18 cellular contexts compared by ENCODE assay signal in the genomic region with DNA sequence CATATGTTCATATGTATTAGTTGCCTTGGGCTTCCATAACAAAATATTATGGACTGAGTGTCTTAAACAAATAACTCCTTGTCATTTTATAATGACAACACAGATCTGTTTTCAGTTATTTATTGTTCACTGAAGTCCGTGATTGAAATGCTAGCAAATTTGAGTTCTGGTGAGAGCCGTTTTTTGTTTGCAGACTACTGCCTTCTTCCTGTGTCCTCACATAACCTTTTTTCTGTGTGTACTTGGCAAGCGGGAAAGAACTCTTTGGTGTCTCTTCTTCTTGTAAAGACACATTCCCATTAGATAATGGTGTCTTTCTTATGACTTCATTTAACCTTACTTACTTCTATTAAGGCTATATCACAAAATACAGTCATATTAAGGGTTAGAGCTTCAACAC.
DNase-seq lines count a peak whose midpoint lies in the region; ATAC-seq and TF ChIP-seq lines count a peak whose summit lies in the region.
"Had no signal": no experiment of that assay in that cellular context is flagged by ENCODE, and none has a peak within 500 bp of the region (broad histone marks: within the 10 kb centered on the region; RNA-seq: fewer than 3 reads in every experiment).

No MANE protein-coding gene starts in this region.

- no TSS peak for BruUV-seq in OCI-LY7 (replicated peaks; lab: Mats Ljungman, UMichigan)

- no peaks in the 10 kb centered on the region for H3K9me2 ChIP-seq in OCI-LY7 (ENCODE audit: insufficient read depth, low read length)

- H3K9me3 ChIP-seq in OCI-LY7 (ENCODE audit: low read length) = no peaks in the 10 kb centered on the region
- H3K9me3 ChIP-seq: A549, Caco-2, HAP-1 had no signal

- no peak overlapping the region for H3K27ac ChIP-seq in OCI-LY7 (ENCODE audit: low read depth, low read length, poor library complexity, severe bottlenecking)
- H3K27ac ChIP-seq: 22Rv1, A549, C4-2B, GM23248, HL-60 had no signal

- POLR2A ChIA-PET in OCI-LY7 (lab: Charles Lee) = no interaction called here

- H3K4me3 ChIP-seq in OCI-LY7 (ENCODE audit: low read depth, low read length, poor library complexity, severe bottlenecking) = no peak overlapping the region
- H3K4me3 ChIP-seq: A549, GM23248, HAP-1 had no signal

- no peaks in the 10 kb centered on the region for H4K20me1 ChIP-seq in OCI-LY7 (ENCODE audit: insufficient read depth, low read length)

- 0 out of 2 replicates have a peak overlapping the region, but pooled peaks have one; percentile 14 for H2AFZ ChIP-seq in OCI-LY7 (ENCODE audit: low read length)
- H2AFZ ChIP-seq: GM23248 had no signal

- H3K36me3 ChIP-seq in OCI-LY7 (ENCODE audit: insufficient read depth, low read length) = no peaks in the 10 kb centered on the region
- H3K36me3 ChIP-seq: HAP-1 had no signal

- no peaks in the 10 kb centered on the region for H3K4me1 ChIP-seq in OCI-LY7 (ENCODE audit: insufficient read depth, low read length, poor library complexity, severe bottlenecking)
- H3K4me1 ChIP-seq: A549, Caco-2 had no signal

- no peaks in the 10 kb centered on the region for H3K79me2 ChIP-seq in OCI-LY7 (ENCODE audit: insufficient read depth, low read depth, low read length)

- no peak overlapping the region for H3K4me2 ChIP-seq in OCI-LY7 (ENCODE audit: low read length)
- H3K4me2 ChIP-seq: A549 had no signal

- no peak for ATAC-seq in HG02610 (IDR thresholded peaks at IDR 0.05; ENCODE audit: unreplicated experiment)
- ATAC-seq in SK-N-SH treated with all-trans-retinoic acid at 6 μM for 48 hours = no peak
- ATAC-seq: A549 had no signal

- no peak for TF ChIP-seq CTCF in OCI-LY7 (conservative IDR thresholded peaks at IDR 0.05; ENCODE audit: low read length)

- DNase-seq in DMS153 (lab: John Stamatoyannopoulos, UW) = peak; percentile 19
- no peak for DNase-seq in DMS153 treated with DMSO at 0.1 percent for 48 hours (lab: John Stamatoyannopoulos, UW; ENCODE audit: unreplicated experiment)
- peak; percentile 35 for DNase-seq in NCI-H748 (lab: John Stamatoyannopoulos, UW; ENCODE audit: unreplicated experiment)
- DNase-seq in NCI-H748 treated with DMSO at 0.1 percent for 48 hours (lab: John Stamatoyannopoulos, UW) = no peak
- DNase-seq in OCI-LY7 (ENCODE audit: low spot score) = no peak
- DNase-seq in foreskin melanocyte = peak; percentile 45
- DNase-seq: AML-193; Caco-2; CD4-positive, alpha-beta T cell; GM23248; IMR-90 had no signal

- CTCF ChIA-PET in OCI-LY7 (lab: Charles Lee; ENCODE audit: unreplicated experiment) = no interaction called here

- intact Hi-C loops in OCI-LY7 (cut with micrococcal nuclease; ENCODE audit: unreplicated experiment) = no loop called here

TF ChIP-seq in SK-N-SH treated with all-trans-retinoic acid at 6 μM for 48 hours, 23 proteins besides CTCF, POLR2A, EP300 and RAD21:
- TF ChIP-seq, protein P1, sequence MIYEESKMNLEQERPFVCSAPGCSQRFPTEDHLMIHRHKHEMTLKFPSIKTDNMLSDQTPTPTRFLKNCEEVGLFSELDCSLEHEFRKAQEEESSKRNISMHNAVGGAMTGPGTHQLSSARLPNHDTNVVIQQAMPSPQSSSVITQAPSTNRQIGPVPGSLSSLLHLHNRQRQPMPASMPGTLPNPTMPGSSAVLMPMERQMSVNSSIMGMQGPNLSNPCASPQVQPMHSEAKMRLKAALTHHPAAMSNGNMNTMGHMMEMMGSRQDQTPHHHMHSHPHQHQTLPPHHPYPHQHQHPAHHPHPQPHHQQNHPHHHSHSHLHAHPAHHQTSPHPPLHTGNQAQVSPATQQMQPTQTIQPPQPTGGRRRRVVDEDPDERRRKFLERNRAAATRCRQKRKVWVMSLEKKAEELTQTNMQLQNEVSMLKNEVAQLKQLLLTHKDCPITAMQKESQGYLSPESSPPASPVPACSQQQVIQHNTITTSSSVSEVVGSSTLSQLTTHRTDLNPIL (CRISPR knock-in tag; IDR thresholded peaks at IDR 0.05; ENCODE audit: low read depth) = no peak
- TF ChIP-seq TCF4 (CRISPR knock-in tag; IDR thresholded peaks at IDR 0.05; ENCODE audit: borderline replicate concordance) (no peak), GLIS3 (CRISPR knock-in tag; IDR thresholded peaks at IDR 0.05) (no peak), ESRRG (CRISPR knock-in tag; IDR thresholded peaks at IDR 0.05) (no peak), CSDC2 (CRISPR knock-in tag; IDR thresholded peaks at IDR 0.05) (no peak), RARB (CRISPR knock-in tag; IDR thresholded peaks at IDR 0.05) (no peak), ARNTL (CRISPR knock-in tag; IDR thresholded peaks at IDR 0.05; ENCODE audit: borderline replicate concordance, low read depth) (no peak), OSR1 (CRISPR knock-in tag; IDR thresholded peaks at IDR 0.05) (no peak), ZNF565 (CRISPR knock-in tag; conservative IDR thresholded peaks at IDR 0.05; ENCODE audit: low read depth) (no peak), ZC3H10 (CRISPR knock-in tag; IDR thresholded peaks at IDR 0.05) (no peak), ZFP3 (CRISPR knock-in tag; IDR thresholded peaks at IDR 0.05) (no peak), TOX (CRISPR knock-in tag; IDR thresholded peaks at IDR 0.05; ENCODE audit: borderline replicate concordance) (no peak), PPARA (CRISPR knock-in tag; IDR thresholded peaks at IDR 0.05; ENCODE audit: borderline replicate concordance) (no peak), SNAI2 (CRISPR knock-in tag; IDR thresholded peaks at IDR 0.05) (no peak)
- TF ChIP-seq, protein P2, sequence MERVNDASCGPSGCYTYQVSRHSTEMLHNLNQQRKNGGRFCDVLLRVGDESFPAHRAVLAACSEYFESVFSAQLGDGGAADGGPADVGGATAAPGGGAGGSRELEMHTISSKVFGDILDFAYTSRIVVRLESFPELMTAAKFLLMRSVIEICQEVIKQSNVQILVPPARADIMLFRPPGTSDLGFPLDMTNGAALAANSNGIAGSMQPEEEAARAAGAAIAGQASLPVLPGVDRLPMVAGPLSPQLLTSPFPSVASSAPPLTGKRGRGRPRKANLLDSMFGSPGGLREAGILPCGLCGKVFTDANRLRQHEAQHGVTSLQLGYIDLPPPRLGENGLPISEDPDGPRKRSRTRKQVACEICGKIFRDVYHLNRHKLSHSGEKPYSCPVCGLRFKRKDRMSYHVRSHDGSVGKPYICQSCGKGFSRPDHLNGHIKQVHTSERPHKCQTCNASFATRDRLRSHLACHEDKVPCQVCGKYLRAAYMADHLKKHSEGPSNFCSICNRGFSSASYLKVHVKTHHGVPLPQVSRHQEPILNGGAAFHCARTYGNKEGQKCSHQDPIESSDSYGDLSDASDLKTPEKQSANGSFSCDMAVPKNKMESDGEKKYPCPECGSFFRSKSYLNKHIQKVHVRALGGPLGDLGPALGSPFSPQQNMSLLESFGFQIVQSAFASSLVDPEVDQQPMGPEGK (CRISPR knock-in tag; IDR thresholded peaks at IDR 0.05; ENCODE audit: borderline replicate concordance) = no peak
- TF ChIP-seq, protein P3, sequence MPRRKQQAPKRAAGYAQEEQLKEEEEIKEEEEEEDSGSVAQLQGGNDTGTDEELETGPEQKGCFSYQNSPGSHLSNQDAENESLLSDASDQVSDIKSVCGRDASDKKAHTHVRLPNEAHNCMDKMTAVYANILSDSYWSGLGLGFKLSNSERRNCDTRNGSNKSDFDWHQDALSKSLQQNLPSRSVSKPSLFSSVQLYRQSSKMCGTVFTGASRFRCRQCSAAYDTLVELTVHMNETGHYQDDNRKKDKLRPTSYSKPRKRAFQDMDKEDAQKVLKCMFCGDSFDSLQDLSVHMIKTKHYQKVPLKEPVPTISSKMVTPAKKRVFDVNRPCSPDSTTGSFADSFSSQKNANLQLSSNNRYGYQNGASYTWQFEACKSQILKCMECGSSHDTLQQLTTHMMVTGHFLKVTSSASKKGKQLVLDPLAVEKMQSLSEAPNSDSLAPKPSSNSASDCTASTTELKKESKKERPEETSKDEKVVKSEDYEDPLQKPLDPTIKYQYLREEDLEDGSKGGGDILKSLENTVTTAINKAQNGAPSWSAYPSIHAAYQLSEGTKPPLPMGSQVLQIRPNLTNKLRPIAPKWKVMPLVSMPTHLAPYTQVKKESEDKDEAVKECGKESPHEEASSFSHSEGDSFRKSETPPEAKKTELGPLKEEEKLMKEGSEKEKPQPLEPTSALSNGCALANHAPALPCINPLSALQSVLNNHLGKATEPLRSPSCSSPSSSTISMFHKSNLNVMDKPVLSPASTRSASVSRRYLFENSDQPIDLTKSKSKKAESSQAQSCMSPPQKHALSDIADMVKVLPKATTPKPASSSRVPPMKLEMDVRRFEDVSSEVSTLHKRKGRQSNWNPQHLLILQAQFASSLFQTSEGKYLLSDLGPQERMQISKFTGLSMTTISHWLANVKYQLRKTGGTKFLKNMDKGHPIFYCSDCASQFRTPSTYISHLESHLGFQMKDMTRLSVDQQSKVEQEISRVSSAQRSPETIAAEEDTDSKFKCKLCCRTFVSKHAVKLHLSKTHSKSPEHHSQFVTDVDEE (CRISPR knock-in tag; IDR thresholded peaks at IDR 0.05) = no peak
- TF ChIP-seq, protein P4, sequence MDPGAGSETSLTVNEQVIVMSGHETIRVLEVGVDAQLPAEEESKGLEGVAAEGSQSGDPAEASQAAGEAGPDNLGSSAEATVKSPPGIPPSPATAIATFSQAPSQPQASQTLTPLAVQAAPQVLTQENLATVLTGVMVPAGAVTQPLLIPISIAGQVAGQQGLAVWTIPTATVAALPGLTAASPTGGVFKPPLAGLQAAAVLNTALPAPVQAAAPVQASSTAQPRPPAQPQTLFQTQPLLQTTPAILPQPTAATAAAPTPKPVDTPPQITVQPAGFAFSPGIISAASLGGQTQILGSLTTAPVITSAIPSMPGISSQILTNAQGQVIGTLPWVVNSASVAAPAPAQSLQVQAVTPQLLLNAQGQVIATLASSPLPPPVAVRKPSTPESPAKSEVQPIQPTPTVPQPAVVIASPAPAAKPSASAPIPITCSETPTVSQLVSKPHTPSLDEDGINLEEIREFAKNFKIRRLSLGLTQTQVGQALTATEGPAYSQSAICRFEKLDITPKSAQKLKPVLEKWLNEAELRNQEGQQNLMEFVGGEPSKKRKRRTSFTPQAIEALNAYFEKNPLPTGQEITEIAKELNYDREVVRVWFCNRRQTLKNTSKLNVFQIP (CRISPR knock-in tag; IDR thresholded peaks at IDR 0.05; ENCODE audit: borderline replicate concordance, low read depth) = no peak
- TF ChIP-seq, protein P5, sequence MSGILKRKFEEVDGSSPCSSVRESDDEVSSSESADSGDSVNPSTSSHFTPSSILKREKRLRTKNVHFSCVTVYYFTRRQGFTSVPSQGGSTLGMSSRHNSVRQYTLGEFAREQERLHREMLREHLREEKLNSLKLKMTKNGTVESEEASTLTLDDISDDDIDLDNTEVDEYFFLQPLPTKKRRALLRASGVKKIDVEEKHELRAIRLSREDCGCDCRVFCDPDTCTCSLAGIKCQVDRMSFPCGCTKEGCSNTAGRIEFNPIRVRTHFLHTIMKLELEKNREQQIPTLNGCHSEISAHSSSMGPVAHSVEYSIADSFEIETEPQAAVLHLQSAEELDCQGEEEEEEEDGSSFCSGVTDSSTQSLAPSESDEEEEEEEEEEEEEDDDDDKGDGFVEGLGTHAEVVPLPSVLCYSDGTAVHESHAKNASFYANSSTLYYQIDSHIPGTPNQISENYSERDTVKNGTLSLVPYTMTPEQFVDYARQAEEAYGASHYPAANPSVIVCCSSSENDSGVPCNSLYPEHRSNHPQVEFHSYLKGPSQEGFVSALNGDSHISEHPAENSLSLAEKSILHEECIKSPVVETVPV (CRISPR knock-in tag; IDR thresholded peaks at IDR 0.05) = no peak

Comparison
In these comparisons a context has a peak if more than half of its experiments do, and no peak if none do; other contexts are left out.
1. DNase-seq: peak in DMS153 (single experiment), NCI-H748 (single experiment) and foreskin melanocyte (single experiment); none in DMS153 treated with DMSO at 0.1 percent for 48 hours (single experiment), NCI-H748 treated with DMSO at 0.1 percent for 48 hours (single experiment) and OCI-LY7 (single experiment).